17 cellular contexts compared by ENCODE assay signal in genomic region chr5:138303365-138303764, GRCh38. TPM values are rescaled to one million over a fixed set of nuclear protein-coding genes. Genes with fewer than 3 reads are reported as not detected.
DNase-seq lines count a peak whose midpoint lies in the region; ATAC-seq and TF ChIP-seq lines count a peak whose summit lies in the region.
"Had no signal": no experiment of that assay in that cellular context is flagged by ENCODE, and none has a peak within 500 bp of the region (broad histone marks: within the 10 kb centered on the region; RNA-seq: fewer than 3 reads in every experiment).

No MANE protein-coding gene starts in this region.

- H3K79me1 ChIP-seq in trophoblast cell (ENCODE audit: low read length) = no peaks in the 10 kb centered on the region

- no peak overlapping the region for H3K27ac Mint-ChIP-seq in activated naive CD4-positive, alpha-beta T cell treated with anti-CD3 and anti-CD28 coated beads, Interleukin-2, amount 10 ng/mL, durations not matched to agents 7 days and 5 days
- no peak overlapping the region for H3K27ac Mint-ChIP-seq in activated T-helper 1 cell treated with anti-CD3 and anti-CD28 coated beads, Interleukin-12 subunit alpha, Interleukin-12 subunit beta, Interleukin-2, Interleukin-4 antibody, amounts not matched to agents 30 ng/mL and 10 ng/mL and 1 ng/mL, durations not matched to agents 14 hours and 24 hours and 36 hours
- H3K27ac Mint-ChIP-seq: activated naive CD4-positive, alpha-beta T cell treated with anti-CD3 and anti-CD28 coated beads for 36 hours; CD8-positive, alpha-beta T cell; GM23338; natural killer cell had no signal

- H2BK12ac ChIP-seq in trophoblast cell (ENCODE audit: low read length) = no peak overlapping the region

- no peaks in the 10 kb centered on the region for H3K4me1 Mint-ChIP-seq in activated naive CD4-positive, alpha-beta T cell treated with anti-CD3 and anti-CD28 coated beads, Interleukin-2, amount 10 ng/mL, durations not matched to agents 7 days and 5 days
- peaks cover 6% of the 10 kb centered on the region for H3K4me1 Mint-ChIP-seq in activated T-helper 1 cell treated with anti-CD3 and anti-CD28 coated beads, Interleukin-12 subunit alpha, Interleukin-12 subunit beta, Interleukin-2, Interleukin-4 antibody, amounts not matched to agents 30 ng/mL and 10 ng/mL and 1 ng/mL, durations not matched to agents 14 hours and 24 hours and 36 hours (ENCODE audit: low read depth)
- H3K4me1 Mint-ChIP-seq: central memory CD8-positive, alpha-beta T cell; GM23338; natural killer cell had no signal

- H4K12ac ChIP-seq in trophoblast cell (ENCODE audit: low read depth, low read length) = no peak overlapping the region

- no peak overlapping the region for H2BK5ac ChIP-seq in trophoblast cell (ENCODE audit: low read depth, low read length, poor library complexity)

- H3K4ac ChIP-seq in trophoblast cell (ENCODE audit: low read depth, low read length) = no peak overlapping the region

- peaks cover 23% of the 10 kb centered on the region for H3K36me3 Mint-ChIP-seq in activated naive CD4-positive, alpha-beta T cell treated with anti-CD3 and anti-CD28 coated beads, Interleukin-2, amount 10 ng/mL, durations not matched to agents 7 days and 5 days
- H3K36me3 Mint-ChIP-seq in activated T-helper 1 cell treated with anti-CD3 and anti-CD28 coated beads, Interleukin-12 subunit alpha, Interleukin-12 subunit beta, Interleukin-2, Interleukin-4 antibody, amounts not matched to agents 30 ng/mL and 10 ng/mL and 1 ng/mL, durations not matched to agents 14 hours and 24 hours and 36 hours (ENCODE audit: low read depth) = peaks cover 12% of the 10 kb centered on the region
- H3K36me3 Mint-ChIP-seq: CD8-positive, alpha-beta T cell; natural killer cell had no signal

- no peak overlapping the region for H2AFZ ChIP-seq in trophoblast cell (ENCODE audit: insufficient read depth, low read length, poor library complexity)
- H2AFZ ChIP-seq: GM23338 had no signal

- no peak overlapping the region for H3K23ac ChIP-seq in trophoblast cell (ENCODE audit: low read length)

- H3K36me3 ChIP-seq in trophoblast cell (ENCODE audit: control insufficient read depth in 1 of 2, insufficient read depth in 2 of 2, low read length in 2 of 2) = peaks cover 0 to 1% of the 10 kb centered on the region in 2 experiments
- H3K36me3 ChIP-seq in upper lobe of right lung = no peaks in the 10 kb centered on the region

- H3K9me3 ChIP-seq in trophoblast cell (ENCODE audit: insufficient read depth, low read depth, low read length) = no peaks in the 10 kb centered on the region
- H3K9me3 ChIP-seq in upper lobe of right lung = no peaks in the 10 kb centered on the region

- TF ChIP-seq CTCF in upper lobe of right lung (IDR thresholded peaks at IDR 0.05) = no peak

- no peak overlapping the region for H2BK120ac ChIP-seq in trophoblast cell (ENCODE audit: insufficient read depth, low read length, poor library complexity)

- H3K79me2 ChIP-seq in trophoblast cell (ENCODE audit: control insufficient read depth, insufficient read depth, low read length, poor library complexity) = no peaks in the 10 kb centered on the region

- H3K27me3 ChIP-seq in trophoblast cell (ENCODE audit: insufficient read depth, low read length) (no peaks in the 10 kb centered on the region), upper lobe of right lung (no peaks in the 10 kb centered on the region)

- intact Hi-C loops in upper lobe of right lung (cut with DNase I) = no loop called here
- intact Hi-C loops in activated T-helper 1 cell treated with anti-CD3 and anti-CD28 coated beads, Interleukin-12 subunit alpha, Interleukin-12 subunit beta, Interleukin-2, Interleukin-4 antibody, amounts not matched to agents 30 ng/mL and 10 ng/mL and 1 ng/mL, durations not matched to agents 14 hours and 24 hours and 36 hours (cut with micrococcal nuclease) = no loop called here

- DNase-seq in GM03348 (ENCODE audit: low spot score) = peak; percentile 27
- peak; percentile 33 for DNase-seq in NCI-H446 treated with DMSO at 0.1 percent for 48 hours (lab: John Stamatoyannopoulos, UW)
- peak; percentile 46 for DNase-seq in dermis blood vessel endothelial cell
- DNase-seq in trophoblast cell = peak; percentile 20 to 67
- no peak for DNase-seq in upper lobe of right lung
- no peak for DNase-seq in activated naive CD4-positive, alpha-beta T cell treated with anti-CD3 and anti-CD28 coated beads, Interleukin-2, amount 10 ng/mL, durations not matched to agents 7 days and 5 days
- DNase-seq in activated T-helper 1 cell treated with anti-CD3 and anti-CD28 coated beads, Interleukin-12 subunit alpha, Interleukin-12 subunit beta, Interleukin-2, Interleukin-4 antibody, amounts not matched to agents 30 ng/mL and 10 ng/mL and 1 ng/mL, durations not matched to agents 14 hours and 24 hours and 36 hours (ENCODE audit: low spot score) = no peak
- DNase-seq: activated naive CD4-positive, alpha-beta T cell treated with anti-CD3 and anti-CD28 coated beads for 36 hours; CD8-positive, alpha-beta T cell; natural killer cell; NCI-H1417; retina; SW 1271 had no signal

- H3K9ac ChIP-seq in trophoblast cell (ENCODE audit: low read length) = no peak overlapping the region

- H3K18ac ChIP-seq in trophoblast cell (ENCODE audit: low read length) = no peak overlapping the region

- no peaks in the 10 kb centered on the region for H3K27me3 Mint-ChIP-seq in activated naive CD4-positive, alpha-beta T cell treated with anti-CD3 and anti-CD28 coated beads, Interleukin-2, amount 10 ng/mL, durations not matched to agents 7 days and 5 days
- H3K27me3 Mint-ChIP-seq in activated T-helper 1 cell treated with anti-CD3 and anti-CD28 coated beads, Interleukin-12 subunit alpha, Interleukin-12 subunit beta, Interleukin-2, Interleukin-4 antibody, amounts not matched to agents 30 ng/mL and 10 ng/mL and 1 ng/mL, durations not matched to agents 14 hours and 24 hours and 36 hours (ENCODE audit: insufficient read depth) = no peaks in the 10 kb centered on the region
- H3K27me3 Mint-ChIP-seq: central memory CD8-positive, alpha-beta T cell had no signal

- H4K8ac ChIP-seq in trophoblast cell (ENCODE audit: low read depth, low read length) = no peak overlapping the region

- H2AK5ac ChIP-seq in trophoblast cell (ENCODE audit: low read length) = no peak overlapping the region

- H3K9me3 Mint-ChIP-seq in activated naive CD4-positive, alpha-beta T cell treated with anti-CD3 and anti-CD28 coated beads, Interleukin-2, amount 10 ng/mL, durations not matched to agents 7 days and 5 days = no peaks in the 10 kb centered on the region
- no peaks in the 10 kb centered on the region for H3K9me3 Mint-ChIP-seq in activated T-helper 1 cell treated with anti-CD3 and anti-CD28 coated beads, Interleukin-12 subunit alpha, Interleukin-12 subunit beta, Interleukin-2, Interleukin-4 antibody, amounts not matched to agents 30 ng/mL and 10 ng/mL and 1 ng/mL, durations not matched to agents 14 hours and 24 hours and 36 hours
- H3K9me3 Mint-ChIP-seq: activated naive CD4-positive, alpha-beta T cell treated with anti-CD3 and anti-CD28 coated beads for 36 hours; CD8-positive, alpha-beta T cell; central memory CD8-positive, alpha-beta T cell; GM23338; natural killer cell had no signal

- CTCF ChIA-PET in activated naive CD4-positive, alpha-beta T cell treated with anti-CD3 and anti-CD28 coated beads, Interleukin-2, amount 10 ng/mL, durations not matched to agents 7 days and 5 days (lab: Charles Lee) = no interaction called here

- ATAC-seq in upper lobe of right lung (no peak), GM18858 (IDR thresholded peaks at IDR 0.05; ENCODE audit: unreplicated experiment) (no peak)
- ATAC-seq: CD8-positive, alpha-beta T cell; GM23338; natural killer cell had no signal

- H3K4me1 ChIP-seq in trophoblast cell (ENCODE audit: control insufficient read depth in 1 of 2, insufficient read depth in 2 of 2, low read length in 2 of 2) = no peaks in the 10 kb centered on the region
- no peaks in the 10 kb centered on the region for H3K4me1 ChIP-seq in upper lobe of right lung

- no peak overlapping the region for H3K27ac ChIP-seq in trophoblast cell (ENCODE audit: low read depth, low read length)
- no peak overlapping the region for H3K27ac ChIP-seq in upper lobe of right lung

- WGBS in trophoblast cell (ENCODE audit: extremely low coverage, insufficient coverage, insufficient read length) = no CpG with 5 or more reads among the region's 6 CpGs

- no peak overlapping the region for H3K4me3 ChIP-seq in trophoblast cell (ENCODE audit: low read depth, low read length)
- no peak overlapping the region for H3K4me3 ChIP-seq in upper lobe of right lung
- H3K4me3 ChIP-seq: GM23338 had no signal

- no peak overlapping the region for H3K4me2 ChIP-seq in trophoblast cell (ENCODE audit: low read length)
- H3K4me2 ChIP-seq: GM23338 had no signal

- H4K91ac ChIP-seq in trophoblast cell (ENCODE audit: low read depth, low read length) = no peak overlapping the region

- H3K14ac ChIP-seq in trophoblast cell (ENCODE audit: low read length) = no peak overlapping the region

- no peak overlapping the region for H3K4me3 Mint-ChIP-seq in activated naive CD4-positive, alpha-beta T cell treated with anti-CD3 and anti-CD28 coated beads, Interleukin-2, amount 10 ng/mL, durations not matched to agents 7 days and 5 days
- no peak overlapping the region for H3K4me3 Mint-ChIP-seq in activated T-helper 1 cell treated with anti-CD3 and anti-CD28 coated beads, Interleukin-12 subunit alpha, Interleukin-12 subunit beta, Interleukin-2, Interleukin-4 antibody, amounts not matched to agents 30 ng/mL and 10 ng/mL and 1 ng/mL, durations not matched to agents 14 hours and 24 hours and 36 hours
- H3K4me3 Mint-ChIP-seq: activated naive CD4-positive, alpha-beta T cell treated with anti-CD3 and anti-CD28 coated beads for 36 hours; CD8-positive, alpha-beta T cell; central memory CD8-positive, alpha-beta T cell; GM23338; natural killer cell had no signal

RNA-seq across cellular contexts. Expression of gene CDC25C, which starts 28.2 kb away (rescaled TPM):
- total RNA-seq in dermis blood vessel endothelial cell = 2.4 and 11.3 TPM in 2 replicates
- polyA plus RNA-seq in trophoblast cell (2013) = 13.6 and 14.2 TPM in 2 replicates
- total RNA-seq in upper lobe of right lung = 0.29 TPM
- total RNA-seq in activated T-helper 1 cell treated with anti-CD3 and anti-CD28 coated beads, Interleukin-12 subunit alpha, Interleukin-12 subunit beta, Interleukin-2, Interleukin-4 antibody, amounts not matched to agents 30 ng/mL and 10 ng/mL and 1 ng/mL, durations not matched to agents 14 hours and 24 hours and 36 hours = 5.3 and 5.6 TPM in 2 replicates
- total RNA-seq: CD8-positive, alpha-beta T cell; ureter had no signal

RNA-seq across cellular contexts. Expression of gene GFRA3, which starts 28.9 kb away (rescaled TPM):
- total RNA-seq in dermis blood vessel endothelial cell (not detected in 2 replicates), upper lobe of right lung (0.90 TPM)
- polyA plus RNA-seq in trophoblast cell (2013) = 0.05 and 0.14 TPM in 2 replicates
- total RNA-seq in activated T-helper 1 cell treated with anti-CD3 and anti-CD28 coated beads, Interleukin-12 subunit alpha, Interleukin-12 subunit beta, Interleukin-2, Interleukin-4 antibody, amounts not matched to agents 30 ng/mL and 10 ng/mL and 1 ng/mL, durations not matched to agents 14 hours and 24 hours and 36 hours = 0.13 TPM in 1 of 2 replicates, not detected in the other
- total RNA-seq: activated naive CD4-positive, alpha-beta T cell treated with anti-CD3 and anti-CD28 coated beads for 36 hours; CD8-positive, alpha-beta T cell; natural killer cell had no signal

RNA-seq across cellular contexts. Expression of gene FAM53C, which starts 34.7 kb away (rescaled TPM):
- 28.6 and 34.3 TPM in 2 replicates for total RNA-seq in dermis blood vessel endothelial cell
- polyA plus RNA-seq in trophoblast cell (2013) = 39.8 and 41.7 TPM in 2 replicates
- 23.0 TPM for total RNA-seq in upper lobe of right lung
- total RNA-seq in activated T-helper 1 cell treated with anti-CD3 and anti-CD28 coated beads, Interleukin-12 subunit alpha, Interleukin-12 subunit beta, Interleukin-2, Interleukin-4 antibody, amounts not matched to agents 30 ng/mL and 10 ng/mL and 1 ng/mL, durations not matched to agents 14 hours and 24 hours and 36 hours = 27.0 and 29.2 TPM in 2 replicates

RNA-seq across cellular contexts. Expression of gene KDM3B, which starts 49.1 kb away (rescaled TPM):
- total RNA-seq in dermis blood vessel endothelial cell (52.8 and 74.3 TPM in 2 replicates), upper lobe of right lung (60.6 TPM)
- polyA plus RNA-seq in trophoblast cell (2013) = 25.5 and 26.6 TPM in 2 replicates
- total RNA-seq in activated T-helper 1 cell treated with anti-CD3 and anti-CD28 coated beads, Interleukin-12 subunit alpha, Interleukin-12 subunit beta, Interleukin-2, Interleukin-4 antibody, amounts not matched to agents 30 ng/mL and 10 ng/mL and 1 ng/mL, durations not matched to agents 14 hours and 24 hours and 36 hours = 55.0 and 59.3 TPM in 2 replicates

Comparison
In these comparisons a context has a peak if more than half of its experiments do, and no peak if none do; other contexts are left out.
1. DNase-seq: peak in GM03348 (single experiment), NCI-H446 treated with DMSO at 0.1 percent for 48 hours (single experiment), dermis blood vessel endothelial cell (single experiment) and trophoblast cell (2 of 2); none in upper lobe of right lung (single experiment), activated naive CD4-positive, alpha-beta T cell treated with anti-CD3 and anti-CD28 coated beads, Interleukin-2, amount 10 ng/mL, durations not matched to agents 7 days and 5 days (single experiment) and activated T-helper 1 cell treated with anti-CD3 and anti-CD28 coated beads, Interleukin-12 subunit alpha, Interleukin-12 subunit beta, Interleukin-2, Interleukin-4 antibody, amounts not matched to agents 30 ng/mL and 10 ng/mL and 1 ng/mL, durations not matched to agents 14 hours and 24 hours and 36 hours (single experiment).